In the genomic region with DNA sequence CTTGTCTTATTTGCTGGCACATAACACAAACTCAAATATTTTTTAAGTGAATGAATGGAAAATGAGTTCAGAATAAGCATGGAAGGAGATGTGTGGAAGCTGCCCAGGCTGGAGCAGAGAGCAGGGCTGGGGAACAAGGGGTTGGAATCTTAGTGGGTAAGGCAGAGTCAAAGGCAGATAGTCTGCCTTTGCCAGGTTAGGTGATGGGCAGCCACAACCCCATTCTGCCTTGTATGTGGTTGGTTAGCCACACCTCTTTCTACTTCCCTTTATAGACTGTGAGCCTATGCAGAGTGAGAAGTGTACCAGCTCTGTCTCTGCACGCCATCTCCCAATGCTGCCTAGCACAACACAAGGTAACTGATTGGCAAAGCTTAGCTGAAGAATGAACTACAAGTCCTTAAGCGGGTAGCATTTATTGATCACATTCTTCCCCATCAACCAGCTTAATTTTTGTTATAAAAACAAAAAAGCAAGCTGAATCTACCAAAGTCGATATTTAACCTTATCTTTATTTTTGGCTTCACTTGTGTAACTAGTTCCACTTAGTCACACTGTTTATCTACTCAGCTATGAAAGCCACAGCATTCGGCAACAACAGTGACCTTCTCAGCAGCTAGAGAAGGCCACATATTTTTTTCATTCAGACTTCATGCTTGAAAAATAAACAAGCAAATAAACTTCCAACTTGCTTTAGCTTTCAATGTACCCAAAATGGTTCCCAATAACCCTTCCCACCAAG, we compare ENCODE assay signal across 9 cellular contexts.
DNase-seq lines count a peak whose midpoint lies in the region; ATAC-seq, FAIRE-seq and TF ChIP-seq lines count a peak whose summit lies in the region.
"Had no signal": no experiment of that assay in that cellular context is flagged by ENCODE, and none has a peak within 500 bp of the region (broad histone marks: within the 10 kb centered on the region; RNA-seq: fewer than 3 reads in every experiment).

No MANE protein-coding gene starts in this region.

- H3K4me1 ChIP-seq in small intestine (ENCODE audit: control insufficient read depth in 2 of 2, insufficient read depth in 1 of 2, low read depth in 1 of 2, low read length in 1 of 2) = no peaks in the 10 kb centered on the region
- H3K4me1 ChIP-seq in Caco-2 = no peaks in the 10 kb centered on the region
- H3K4me1 ChIP-seq: BLaER1 treated with 17β-estradiol and CSF1 and Interleukin-3, amounts not matched to agents 10 nM and 100 nM had no signal

- peak; percentile 5 for DNase-seq in NK-92 treated with Interleukin-12 subunit alpha and Interleukin-12 subunit beta, amount 100 ng/mL, for 24 hours (lab: John Stamatoyannopoulos, UW)
- DNase-seq in NK-92 (lab: John Stamatoyannopoulos, UW; ENCODE audit: unreplicated experiment) (no peak), activated B cell treated with CpG ODN at 0.5 μM for 24 hours (no peak), endothelial cell (ENCODE audit: low spot score) (no peak), small intestine (no peak), Caco-2 (no peak)
- DNase-seq in stimulated activated CD4-positive, alpha-beta T cell treated with anti-CD3 and anti-CD28 coated beads, Interleukin-4, amount 100 ng/mL, for 1 hour = peak; percentile 12

- 60 to 74% (median 67%) methylated on average over 4 of the region's 4 CpGs for WGBS in small intestine, 3 donors

- H3K27me3 Mint-ChIP-seq in activated B cell treated with CpG ODN at 0.5 μM for 24 hours = no peaks in the 10 kb centered on the region
- peaks cover 5% of the 10 kb centered on the region for H3K27me3 Mint-ChIP-seq in endothelial cell (ENCODE audit: unreplicated experiment)
- peaks cover 2% of the 10 kb centered on the region for H3K27me3 Mint-ChIP-seq in Caco-2 (ENCODE audit: insufficient read depth, unreplicated experiment)

- H3K36me3 Mint-ChIP-seq in activated B cell treated with CpG ODN at 0.5 μM for 24 hours (ENCODE audit: low read depth) (no peaks in the 10 kb centered on the region), endothelial cell (ENCODE audit: low read depth, unreplicated experiment) (peaks cover 42% of the 10 kb centered on the region), Caco-2 (ENCODE audit: insufficient read depth, unreplicated experiment) (no peaks in the 10 kb centered on the region)

- no peaks in the 10 kb centered on the region for H3K9me3 ChIP-seq in small intestine (ENCODE audit: control insufficient read depth, low read depth)
- no peaks in the 10 kb centered on the region for H3K9me3 ChIP-seq in Caco-2
- H3K9me3 ChIP-seq: BLaER1 treated with 17β-estradiol and CSF1 and Interleukin-3, amounts not matched to agents 10 nM and 100 nM had no signal

- FAIRE-seq in small intestine (lab: Jason Lieb, UNC) = no peak

- CTCF ChIA-PET in activated B cell treated with CpG ODN at 0.5 μM for 24 hours (lab: Charles Lee) = interaction anchor here (1.1 to 1.5 kb wide), 4 partner anchors 37 to 370 kb away, joined by 3 to 4 read pairs (median 4); a partner anchor contains a TSS
- CTCF ChIA-PET in Caco-2 (lab: Charles Lee) = interaction anchor here (1.0 kb wide), 1 partner anchor 76 kb away, joined by 3 read pairs; no protein-coding TSS in a partner anchor

- ATAC-seq in HG03159 (IDR thresholded peaks at IDR 0.05; ENCODE audit: unreplicated experiment) (peak; percentile 99), activated B cell treated with CpG ODN at 0.5 μM for 24 hours (ENCODE audit: low read depth) (peak; percentile 99)

- H3K36me3 ChIP-seq in small intestine (ENCODE audit: control insufficient read depth in 2 of 2, insufficient read depth in 2 of 2, low read length in 2 of 2) (no peaks in the 10 kb centered on the region), Caco-2 (ENCODE audit: control insufficient read depth, insufficient read depth, low read length) (no peaks in the 10 kb centered on the region)
- H3K36me3 ChIP-seq: BLaER1 treated with 17β-estradiol and CSF1 and Interleukin-3, amounts not matched to agents 10 nM and 100 nM had no signal

- no peak overlapping the region for H3K27ac ChIP-seq in small intestine (ENCODE audit: low read depth in 1 of 2, low read length in 1 of 2)
- H3K27ac ChIP-seq: BLaER1 treated with 17β-estradiol and CSF1 and Interleukin-3, amounts not matched to agents 10 nM and 100 nM had no signal

- TF ChIP-seq CTCF in activated B cell treated with CpG ODN at 0.5 μM for 24 hours (IDR thresholded peaks at IDR 0.05) (no peak), endothelial cell (IDR thresholded peaks at IDR 0.05; ENCODE audit: unreplicated experiment) (no peak), Caco-2 (IDR thresholded peaks at IDR 0.05; ENCODE audit: insufficient read depth in 1 of 2, low read depth in 1 of 2, low read length in 1 of 2, severe bottlenecking in 1 of 2, unreplicated experiment in 1 of 2) (no peak)

- no peak overlapping the region for H3K4me3 Mint-ChIP-seq in activated B cell treated with CpG ODN at 0.5 μM for 24 hours
- H3K4me3 Mint-ChIP-seq in endothelial cell (ENCODE audit: unreplicated experiment) = peak overlapping the region; percentile 74
- H3K4me3 Mint-ChIP-seq in Caco-2 (ENCODE audit: unreplicated experiment) = no peak overlapping the region

- H3K4me3 ChIP-seq in small intestine (ENCODE audit: low read depth in 1 of 2, low read length in 2 of 2) (no peak overlapping the region), Caco-2 (ENCODE audit: low read depth, low read length) (no peak overlapping the region)
- H3K4me3 ChIP-seq: BLaER1 treated with 17β-estradiol and CSF1 and Interleukin-3, amounts not matched to agents 10 nM and 100 nM had no signal

- no TSS peak for BruUV-seq in Caco-2 (replicated peaks; lab: Mats Ljungman, UMichigan)

- H3K4me1 Mint-ChIP-seq in activated B cell treated with CpG ODN at 0.5 μM for 24 hours (peaks cover 9% of the 10 kb centered on the region), endothelial cell (ENCODE audit: unreplicated experiment) (peaks cover 55% of the 10 kb centered on the region), Caco-2 (ENCODE audit: low read depth, unreplicated experiment) (no peaks in the 10 kb centered on the region)

- H3K9me3 Mint-ChIP-seq in activated B cell treated with CpG ODN at 0.5 μM for 24 hours = no peaks in the 10 kb centered on the region
- H3K9me3 Mint-ChIP-seq in endothelial cell (ENCODE audit: unreplicated experiment) = no peaks in the 10 kb centered on the region
- H3K9me3 Mint-ChIP-seq in Caco-2 (ENCODE audit: unreplicated experiment) = no peaks in the 10 kb centered on the region

- intact Hi-C loops in activated B cell treated with CpG ODN at 0.5 μM for 24 hours (cut with micrococcal nuclease) = no loop called here
- intact Hi-C loops in Caco-2 (cut with micrococcal nuclease; ENCODE audit: unreplicated experiment) = no loop called here

- POLR2A ChIA-PET in activated B cell treated with CpG ODN at 0.5 μM for 24 hours (lab: Charles Lee) = interaction anchor here (0.9 to 1.5 kb wide), 2 partner anchors 87 to 88 kb away, joined by 3 to 6 read pairs; a partner anchor contains a TSS
- POLR2A ChIA-PET in Caco-2 (lab: Charles Lee) = no interaction called here

- H3K27ac Mint-ChIP-seq in activated B cell treated with CpG ODN at 0.5 μM for 24 hours (peak overlapping the region; percentile 27), endothelial cell (ENCODE audit: unreplicated experiment) (peak overlapping the region; percentile 88), Caco-2 (ENCODE audit: unreplicated experiment) (no peak overlapping the region)

- H3K27me3 ChIP-seq in small intestine (ENCODE audit: control insufficient read depth in 2 of 2, insufficient read depth in 2 of 2, low read length in 2 of 2) (no peaks in the 10 kb centered on the region), Caco-2 (replicated peaks; ENCODE audit: control insufficient read depth, insufficient read depth, low read length) (no peaks in the 10 kb centered on the region; the same call in 1 of the 2 replicates)
- H3K27me3 ChIP-seq: BLaER1 treated with 17β-estradiol and CSF1 and Interleukin-3, amounts not matched to agents 10 nM and 100 nM had no signal

Comparison
In these comparisons a context has a peak if more than half of its experiments do, and no peak if none do; other contexts are left out.
1. DNase-seq: peak in NK-92 treated with Interleukin-12 subunit alpha and Interleukin-12 subunit beta, amount 100 ng/mL, for 24 hours (single experiment) and stimulated activated CD4-positive, alpha-beta T cell treated with anti-CD3 and anti-CD28 coated beads, Interleukin-4, amount 100 ng/mL, for 1 hour (single experiment); none in NK-92 (single experiment), activated B cell treated with CpG ODN at 0.5 μM for 24 hours (single experiment), endothelial cell (single experiment), small intestine (single experiment) and Caco-2 (0 of 2).